ENCODE assay signal across 8 cellular contexts in the genomic region with DNA sequence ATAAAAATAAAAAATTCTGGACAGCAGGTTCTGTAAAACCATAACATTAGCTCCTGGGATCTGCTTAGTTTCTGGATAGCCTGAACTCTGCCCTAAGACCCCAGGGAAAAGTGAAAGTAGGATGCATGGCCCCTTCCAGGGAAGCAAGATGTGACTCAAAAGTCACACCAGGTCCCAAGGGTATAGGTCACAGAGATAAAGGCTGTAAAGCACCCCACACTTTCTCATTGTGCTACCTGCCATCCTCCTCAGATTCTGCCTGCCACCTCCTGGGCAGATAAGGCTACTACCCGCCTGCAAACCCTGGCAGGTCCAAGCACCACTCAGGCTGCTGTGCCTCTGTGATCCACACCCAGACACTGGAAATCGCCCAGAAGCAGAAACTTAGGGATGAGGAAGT. TPM values are rescaled to one million over a fixed set of nuclear protein-coding genes. Genes with fewer than 3 reads are reported as not detected.
A peak's percentile ranks its signal among the peaks of the same experiment; 100 is the strongest.
DNase-seq lines count a peak whose midpoint lies in the region; ATAC-seq and TF ChIP-seq lines count a peak whose summit lies in the region.

No MANE protein-coding gene starts in this region.

- TF ChIP-seq EP300 in tibial nerve (IDR thresholded peaks at IDR 0.05), result no peak

- DNase-seq in Daoy (ENCODE audit: low read depth) (peak; percentile 50), NAMALWA (ENCODE audit: low spot score) (peak; percentile 74), endothelial cell (ENCODE audit: low spot score) (peak; percentile 56), tibial nerve (ENCODE audit: low spot score in 2 of 2) (peak in 1 of 2 donors; percentile 23)
- DNase-seq in activated CD4-positive, alpha-beta T cell treated with anti-CD3 and anti-CD28 coated beads, Interleukin-2, amount 50 U/mL, for 1 hour, result peak; percentile 61

- TF ChIP-seq POLR2A in tibial nerve (IDR thresholded peaks at IDR 0.05), result no peak

- H3K36me3 ChIP-seq in tibial nerve, result no peaks in the 10 kb centered on the region

- WGBS in tibial nerve, 2 donors, result 45 to 48% methylated on average over 2 of the region's 2 CpGs

- no peak overlapping the region for H3K27ac ChIP-seq in tibial nerve

- no peaks in the 10 kb centered on the region for H3K27me3 ChIP-seq in tibial nerve

- no peaks in the 10 kb centered on the region for H3K9me3 ChIP-seq in tibial nerve

- H3K9me3 Mint-ChIP-seq in endothelial cell (ENCODE audit: unreplicated experiment), result no peaks in the 10 kb centered on the region
- no peaks in the 10 kb centered on the region for H3K9me3 Mint-ChIP-seq in nephron

- H3K4me1 Mint-ChIP-seq in endothelial cell (ENCODE audit: unreplicated experiment), result no peaks in the 10 kb centered on the region
- no peaks in the 10 kb centered on the region for H3K4me1 Mint-ChIP-seq in nephron

- H3K4me3 ChIP-seq in tibial nerve, result no peak overlapping the region

- H3K27me3 Mint-ChIP-seq in endothelial cell (ENCODE audit: unreplicated experiment) (no peaks in the 10 kb centered on the region), nephron (ENCODE audit: low read depth) (peaks cover 6% of the 10 kb centered on the region)

- TF ChIP-seq CTCF in endothelial cell (IDR thresholded peaks at IDR 0.05; ENCODE audit: unreplicated experiment) (no peak), nephron (IDR thresholded peaks at IDR 0.05; ENCODE audit: unreplicated experiment in 3 of 3) (peak; percentile 54 to 66 (median 63)), tibial nerve (IDR thresholded peaks at IDR 0.05) (peak in 3 of 5 experiments; percentile 43 to 53 (median 45))

- ATAC-seq in GM21515 (IDR thresholded peaks at IDR 0.05; ENCODE audit: unreplicated experiment), result peak; percentile 69
- ATAC-seq in HG03457 (IDR thresholded peaks at IDR 0.05; ENCODE audit: unreplicated experiment), result no peak

- no peaks in the 10 kb centered on the region for H3K4me1 ChIP-seq in tibial nerve

- H3K27ac Mint-ChIP-seq in endothelial cell (ENCODE audit: unreplicated experiment) (no peak overlapping the region), nephron (no peak overlapping the region)

- H3K36me3 Mint-ChIP-seq in endothelial cell (ENCODE audit: low read depth, unreplicated experiment) (no peaks in the 10 kb centered on the region), nephron (ENCODE audit: low read depth) (no peaks in the 10 kb centered on the region)

- no peak overlapping the region for H3K4me3 Mint-ChIP-seq in endothelial cell (ENCODE audit: unreplicated experiment)
- no peak overlapping the region for H3K4me3 Mint-ChIP-seq in nephron

RNA-seq across cellular contexts. Expression of gene FFAR2, which starts 20.6 kb away (rescaled TPM):
- total RNA-seq in Daoy (2014; rRNA removed; shearing (Covaris generic)), result not detected in 2 replicates
- total RNA-seq in endothelial cell (ENCODE audit: unreplicated experiment) (0.46 TPM), tibial nerve (under 1 TPM in 1 of 4 donors, not detected in 3; 0.22 TPM)

RNA-seq across cellular contexts. Expression of gene KRTDAP, which starts 21.6 kb away (rescaled TPM):
- total RNA-seq in Daoy (2014; rRNA removed; shearing (Covaris generic)), result not detected in 2 replicates
- not detected for total RNA-seq in endothelial cell (ENCODE audit: unreplicated experiment)
- not detected for total RNA-seq in tibial nerve

RNA-seq across cellular contexts. Expression of gene DMKN, which starts 44.8 kb away (rescaled TPM):
- total RNA-seq in Daoy (2014; rRNA removed; shearing (Covaris generic)), result 38.1 and 54.3 TPM in 2 replicates
- total RNA-seq in endothelial cell (ENCODE audit: unreplicated experiment) (56.9 TPM), tibial nerve (10 to 100 TPM in 3 of 4 donors, 1 to 10 TPM in 1; 8.2 to 33.5 (median 26.5) TPM)

RNA-seq across cellular contexts. Expression of gene SBSN, which starts 59.5 kb away (rescaled TPM):
- total RNA-seq in Daoy (2014; rRNA removed; shearing (Covaris generic)), result 0.11 TPM in 1 of 2 replicates, not detected in the other
- total RNA-seq in endothelial cell (ENCODE audit: unreplicated experiment), result 0.18 TPM
- not detected for total RNA-seq in tibial nerve
